ENCODE assay signal across 1 cellular context in the genomic region with DNA sequence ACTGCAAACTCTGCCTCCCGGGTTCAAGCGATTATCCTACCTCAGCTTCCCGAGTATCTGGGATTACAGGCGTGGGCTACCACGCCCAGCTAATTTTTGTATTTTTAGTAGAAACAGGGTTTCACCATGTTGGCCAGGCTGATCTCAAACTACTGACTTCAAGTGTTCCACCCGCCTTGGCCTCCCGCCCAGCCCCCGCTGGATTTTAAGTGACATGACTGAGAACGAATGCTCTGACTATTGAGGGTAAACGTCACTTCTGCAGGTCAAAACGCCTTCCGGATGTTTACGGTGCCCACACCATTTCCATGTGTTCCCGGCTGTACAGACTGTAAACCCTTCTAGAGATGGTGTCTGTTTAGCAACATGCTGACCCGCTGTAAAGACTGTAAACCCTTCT.
TF ChIP-seq lines count a peak whose summit lies in the region.

No MANE protein-coding gene starts in this region.

TF ChIP-seq in endothelial cell of umbilical vein, 7 proteins besides CTCF, POLR2A, EP300 and RAD21 (continued from another document):
- TF ChIP-seq, protein P1, sequence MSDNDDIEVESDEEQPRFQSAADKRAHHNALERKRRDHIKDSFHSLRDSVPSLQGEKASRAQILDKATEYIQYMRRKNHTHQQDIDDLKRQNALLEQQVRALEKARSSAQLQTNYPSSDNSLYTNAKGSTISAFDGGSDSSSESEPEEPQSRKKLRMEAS (IDR thresholded peaks at IDR 0.05; ENCODE audit: insufficient read depth, insufficient read length) = no peak
- TF ChIP-seq JUN (IDR thresholded peaks at IDR 0.05; ENCODE audit: borderline replicate concordance, insufficient read depth, insufficient read length, low read depth) = no peak
